15 cellular contexts compared by ENCODE assay signal in genomic region chr10:60663850-60664249, GRCh38.
A peak's percentile ranks its signal among the peaks of the same experiment; 100 is the strongest.
DNase-seq lines count a peak whose midpoint lies in the region; ATAC-seq and TF ChIP-seq lines count a peak whose summit lies in the region.
"Had no signal": no experiment of that assay in that cellular context is flagged by ENCODE, and none has a peak within 500 bp of the region (broad histone marks: within the 10 kb centered on the region; RNA-seq: fewer than 3 reads in every experiment).

No MANE protein-coding gene starts in this region.

- no peak for ATAC-seq in HG03175 (IDR thresholded peaks at IDR 0.05; ENCODE audit: unreplicated experiment)
- ATAC-seq: left cardiac atrium, sciatic nerve had no signal

- no peaks in the 10 kb centered on the region for H3K27me3 Mint-ChIP-seq in CD4-positive, alpha-beta memory T cell

- H3K9me3 Mint-ChIP-seq in CD4-positive, alpha-beta memory T cell: peaks cover 0 to 7% (median 0%) of the 10 kb centered on the region in 8 donors
- H3K9me3 Mint-ChIP-seq: HFFc6; natural killer cell treated with Interleukin-12 subunit alpha and Interleukin-12 subunit beta and Interleukin-15 and Interleukin-18, amount 100 ng/mL, for 72 hours had no signal

- peaks cover 33 to 63% (median 44%) of the 10 kb centered on the region in 4 donors for H3K4me1 Mint-ChIP-seq in CD4-positive, alpha-beta memory T cell

- no peaks in the 10 kb centered on the region for H3K27me3 ChIP-seq in CD4-positive, alpha-beta memory T cell (ENCODE audit: insufficient read depth, low read length)
- H3K27me3 ChIP-seq: BLaER1 treated with 17β-estradiol and CSF1 and Interleukin-3, amounts not matched to agents 10 nM and 100 nM had no signal

- H3K4me1 ChIP-seq in CD4-positive, alpha-beta memory T cell (ENCODE audit: insufficient read depth, low read length): peaks cover 22% of the 10 kb centered on the region

- H3K27ac ChIP-seq in CD4-positive, alpha-beta memory T cell (ENCODE audit: low read depth, low read length): no peak overlapping the region

- POLR2A ChIA-PET in CD4-positive, alpha-beta memory T cell (lab: Charles Lee; ENCODE audit: partially characterized antibody): interaction anchor here (0.8 to 1.0 kb wide), 2 partner anchors 51 to 94 kb away, joined by 3 read pairs; no protein-coding TSS in a partner anchor

- no peak overlapping the region for H3K4me3 ChIP-seq in CD4-positive, alpha-beta memory T cell (ENCODE audit: low read length in 2 of 2)
- H3K4me3 ChIP-seq in LNCaP clone FGC (ENCODE audit: low read depth, low read length): no peak overlapping the region
- H3K4me3 ChIP-seq: BLaER1 treated with 17β-estradiol and CSF1 and Interleukin-3, amounts not matched to agents 10 nM and 100 nM had no signal

- no peaks in the 10 kb centered on the region for H3K9me3 ChIP-seq in CD4-positive, alpha-beta memory T cell (ENCODE audit: control insufficient read depth in 1 of 2, low read length in 2 of 2)

- H3K4me3 Mint-ChIP-seq in CD4-positive, alpha-beta memory T cell: peak overlapping the region in 6 of 8 donors; percentile 16 to 77 (median 48)
- H3K4me3 Mint-ChIP-seq: natural killer cell treated with Interleukin-12 subunit alpha and Interleukin-12 subunit beta and Interleukin-15 and Interleukin-18, amount 100 ng/mL, for 72 hours had no signal

- no peak for TF ChIP-seq CTCF in LNCaP clone FGC (IDR thresholded peaks at IDR 0.05; ENCODE audit: control insufficient read depth, extremely low read depth, insufficient read depth)

- H3K36me3 ChIP-seq in CD4-positive, alpha-beta memory T cell (ENCODE audit: insufficient read depth, low read length): no peaks in the 10 kb centered on the region
- H3K36me3 ChIP-seq: BLaER1 treated with 17β-estradiol and CSF1 and Interleukin-3, amounts not matched to agents 10 nM and 100 nM had no signal

- CTCF ChIA-PET in CD4-positive, alpha-beta memory T cell (lab: Charles Lee; ENCODE audit: partially characterized antibody): interaction anchor here (1.1 to 1.4 kb wide), 2 partner anchors 12 to 109 kb away, joined by 3 to 4 read pairs; no protein-coding TSS in a partner anchor

- H3K36me3 Mint-ChIP-seq in CD4-positive, alpha-beta memory T cell: no peaks in the 10 kb centered on the region
- H3K36me3 Mint-ChIP-seq: natural killer cell treated with Interleukin-12 subunit alpha and Interleukin-12 subunit beta and Interleukin-15 and Interleukin-18, amount 100 ng/mL, for 72 hours had no signal

- DNase-seq in CD4-positive, alpha-beta memory T cell: no peak
- DNase-seq in LNCaP clone FGC (ENCODE audit: low read depth) (peak; percentile 72), NCI-H774 (lab: John Stamatoyannopoulos, UW) (peak; percentile 63), iris pigment epithelial cell (ENCODE audit: low read depth) (peak; percentile 61), SK-N-DZ (ENCODE audit: low spot score) (no peak), epidermal melanocyte (ENCODE audit: insufficient read length, low spot score) (no peak)
- DNase-seq in activated CD4-positive, alpha-beta T cell treated with anti-CD3 and anti-CD28 coated beads, Interleukin-2, amount 50 U/mL, for 48 hours: no peak
- DNase-seq: activated T-cell treated with anti-CD3 and anti-CD28 coated beads, Interleukin-2, amount 50 U/mL, for 1 hour; GF-D8; left cardiac atrium had no signal

- intact Hi-C loops in CD4-positive, alpha-beta memory T cell (cut with micrococcal nuclease): no loop called here

- H3K27ac Mint-ChIP-seq in CD4-positive, alpha-beta memory T cell: peak overlapping the region in 5 of 7 donors; percentile 55 to 78 (median 65)
- H3K27ac Mint-ChIP-seq: natural killer cell treated with Interleukin-12 subunit alpha and Interleukin-12 subunit beta and Interleukin-15 and Interleukin-18, amount 100 ng/mL, for 72 hours had no signal

Comparison
In these comparisons a context has a peak if more than half of its experiments do, and no peak if none do; other contexts are left out.
1. DNase-seq: peak in LNCaP clone FGC (single experiment), NCI-H774 (single experiment) and iris pigment epithelial cell (single experiment); none in CD4-positive, alpha-beta memory T cell (0 of 5), SK-N-DZ (single experiment), epidermal melanocyte (single experiment) and activated CD4-positive, alpha-beta T cell treated with anti-CD3 and anti-CD28 coated beads, Interleukin-2, amount 50 U/mL, for 48 hours (0 of 2).